ENCODE assay signal across 33 cellular contexts in genomic region chr14:36843410-36843809, GRCh38.
"Had no signal": no experiment of that assay in that cellular context is flagged by ENCODE, and none has a peak within 500 bp of the region (broad histone marks: within the 10 kb centered on the region; RNA-seq: fewer than 3 reads in every experiment).

No MANE protein-coding gene starts in this region.

- FAIRE-seq: astrocyte, bronchial epithelial cell had no signal

- H3K27me3 ChIP-seq: ascending aorta, body of pancreas, brain microvascular endothelial cell, breast epithelium, cardiac muscle cell had no signal

- H3K4me3 ChIP-seq: adrenal gland, ascending aorta, body of pancreas, breast epithelium, cardiac muscle cell had no signal

- DNase-seq: activated effector memory CD4-positive, alpha-beta T cell treated with anti-CD3 and anti-CD28 coated beads, Interleukin-2, amount 50 U/mL, for 16 hours; activated effector memory CD4-positive, alpha-beta T cell treated with Interleukin-2 at 50 U/mL for 16 hours; activated gamma-delta T cell; activated gamma-delta T cell treated with Interleukin-2 at 50 U/mL for 16 hours; activated naive CD4-positive, alpha-beta T cell; activated naive CD4-positive, alpha-beta T cell treated with anti-CD3 and anti-CD28 coated beads for 36 hours; activated naive CD4-positive, alpha-beta T cell treated with anti-CD3 and anti-CD28 coated beads, Interleukin-2, amount 10 ng/mL, durations not matched to agents 7 days and 5 days; activated naive CD4-positive, alpha-beta T cell treated with anti-CD3 and anti-CD28 coated beads, Interleukin-2, amount 50 U/mL, for 16 hours; activated naive CD4-positive, alpha-beta T cell treated with Interleukin-2 at 50 U/mL for 16 hours; activated naive CD8-positive, alpha-beta T cell treated with anti-CD3 and anti-CD28 coated beads for 36 hours; activated naive CD8-positive, alpha-beta T cell treated with anti-CD3 and anti-CD28 coated beads, Interleukin-2, amount 10 ng/mL, durations not matched to agents 7 days and 5 days; activated naive CD8-positive, alpha-beta T cell treated with anti-CD3 and anti-CD28 coated beads, Interleukin-2, amount 50 U/mL, for 24 hours; activated T-cell treated with anti-CD3 and anti-CD28 coated beads, Interleukin-2, amount 50 U/mL, for 1 hour; activated T-cell treated with anti-CD3 and anti-CD28 coated beads, Interleukin-2, amount 50 U/mL, for 24 hours; activated T-cell treated with anti-CD3 and anti-CD28 coated beads, Interleukin-2, amount 50 U/mL, for 4 hours; activated T-cell treated with anti-CD3 and anti-CD28 coated beads, Interleukin-2, amount 50 U/mL, for 48 hours; activated T-cell treated with anti-CD3 and anti-CD28 coated beads, Interleukin-2, amount 50 U/mL, for 72 hours; adrenal gland; amniotic stem cell; amygdala; anterior cingulate cortex; aorta; body of pancreas; brain microvascular endothelial cell; central memory CD4-positive, alpha-beta T cell; cerebellar nuclear complex had no signal

- H3K36me3 ChIP-seq: adrenal gland, ascending aorta, brain microvascular endothelial cell, breast epithelium, cardiac muscle cell had no signal

- H3K4me1 ChIP-seq: adrenal gland, ascending aorta, body of pancreas, breast epithelium had no signal

- H3K27ac ChIP-seq: adrenal gland, ascending aorta, body of pancreas, brain microvascular endothelial cell, breast epithelium, cardiac muscle cell had no signal

- ATAC-seq: activated naive CD4-positive, alpha-beta T cell treated with anti-CD3 and anti-CD28 coated beads, Interleukin-2, amount 50 U/mL, for 72 hours; activated naive CD8-positive, alpha-beta T cell treated with anti-CD3 and anti-CD28 coated beads, Interleukin-2, amount 50 U/mL, for 24 hours; activated T-cell treated with anti-CD3 and anti-CD28 coated beads, Interleukin-2, amount 50 U/mL, for 4 hours; activated T-cell treated with anti-CD3 and anti-CD28 coated beads, Interleukin-2, amount 50 U/mL, for 72 hours; activated T-helper 17 cell treated with anti-CD3 and anti-CD28 coated beads, Interleukin-2, amount 50 U/mL, for 72 hours; body of pancreas had no signal

- H3K9me3 ChIP-seq: adrenal gland, ascending aorta, body of pancreas, breast epithelium had no signal
